In genomic region chr7:95725170-95725569, GRCh38 we compare ENCODE assay signal across 13 cellular contexts. TPM values are rescaled to one million over a fixed set of nuclear protein-coding genes. Genes with fewer than 3 reads are reported as not detected.
DNase-seq lines count a peak whose midpoint lies in the region; FAIRE-seq and TF ChIP-seq lines count a peak whose summit lies in the region.
"Had no signal": no experiment of that assay in that cellular context is flagged by ENCODE, and none has a peak within 500 bp of the region (broad histone marks: within the 10 kb centered on the region; RNA-seq: fewer than 3 reads in every experiment).

No MANE protein-coding gene starts in this region.

- POLR2A ChIA-PET in RWPE1 (lab: Yijun Ruan, JAX; ENCODE audit: low non-redundant PET): no interaction called here

- no peak for TF ChIP-seq POLR2A in GM12892 (IDR thresholded peaks at IDR 0.05; ENCODE audit: low read depth, low read length)

- no peak overlapping the region for H3K27ac ChIP-seq in RWPE1
- H3K27ac ChIP-seq: esophagus squamous epithelium, ovary had no signal

- CTCF ChIA-PET in RWPE1 (lab: Yijun Ruan, JAX): interaction anchor here (0.6 kb wide), 2 partner anchors 146 to 181 kb away, joined by 3 to 7 read pairs; no protein-coding TSS in a partner anchor

- DNase-seq in GM10266 (ENCODE audit: extremely low spot score) (no peak), NCI-H1105 treated with DMSO at 0.1 percent for 48 hours (lab: John Stamatoyannopoulos, UW) (peak; percentile 58), SHP77 treated with DMSO at 0.1 percent for 48 hours (lab: John Stamatoyannopoulos, UW) (peak; percentile 6), medulla oblongata (ENCODE audit: extremely low spot score) (peak; percentile 14), RWPE1 (ENCODE audit: low spot score) (no peak), NCI-H510A (lab: John Stamatoyannopoulos, UW) (no peak), GM12892 (ENCODE audit: insufficient read length) (no peak)
- no peak for DNase-seq in stimulated activated CD8-positive, alpha-beta memory T cell treated with anti-CD3 and anti-CD28 coated beads, Interleukin-4, amount 100 ng/mL, for 48 hours
- DNase-seq: EL, esophagus squamous epithelium, NCI-H774, ovary had no signal

- TF ChIP-seq CTCF in GM10266 (IDR thresholded peaks at IDR 0.05; ENCODE audit: control insufficient read depth, insufficient read depth, low read depth, missing control alignments): peak; percentile 9
- no peak for TF ChIP-seq CTCF in RWPE1 (conservative IDR thresholded peaks at IDR 0.05; ENCODE audit: low read depth)

- no peak for FAIRE-seq in GM12892 (lab: Jason Lieb, UNC)
- FAIRE-seq: TTC549 had no signal

RNA-seq across cellular contexts. Expression of gene DYNC1I1, which starts 47.2 kb away (rescaled TPM):
- not detected for polyA plus RNA-seq in GM12892 (2012; ENCODE audit: missing spikeins)

Comparison
In these comparisons a context has a peak if more than half of its experiments do, and no peak if none do; other contexts are left out.
1. DNase-seq: peak in NCI-H1105 treated with DMSO at 0.1 percent for 48 hours (single experiment), SHP77 treated with DMSO at 0.1 percent for 48 hours (single experiment) and medulla oblongata (single experiment); none in GM10266 (single experiment), RWPE1 (single experiment), stimulated activated CD8-positive, alpha-beta memory T cell treated with anti-CD3 and anti-CD28 coated beads, Interleukin-4, amount 100 ng/mL, for 48 hours (single experiment), NCI-H510A (single experiment) and GM12892 (single experiment).